In the genomic region with DNA sequence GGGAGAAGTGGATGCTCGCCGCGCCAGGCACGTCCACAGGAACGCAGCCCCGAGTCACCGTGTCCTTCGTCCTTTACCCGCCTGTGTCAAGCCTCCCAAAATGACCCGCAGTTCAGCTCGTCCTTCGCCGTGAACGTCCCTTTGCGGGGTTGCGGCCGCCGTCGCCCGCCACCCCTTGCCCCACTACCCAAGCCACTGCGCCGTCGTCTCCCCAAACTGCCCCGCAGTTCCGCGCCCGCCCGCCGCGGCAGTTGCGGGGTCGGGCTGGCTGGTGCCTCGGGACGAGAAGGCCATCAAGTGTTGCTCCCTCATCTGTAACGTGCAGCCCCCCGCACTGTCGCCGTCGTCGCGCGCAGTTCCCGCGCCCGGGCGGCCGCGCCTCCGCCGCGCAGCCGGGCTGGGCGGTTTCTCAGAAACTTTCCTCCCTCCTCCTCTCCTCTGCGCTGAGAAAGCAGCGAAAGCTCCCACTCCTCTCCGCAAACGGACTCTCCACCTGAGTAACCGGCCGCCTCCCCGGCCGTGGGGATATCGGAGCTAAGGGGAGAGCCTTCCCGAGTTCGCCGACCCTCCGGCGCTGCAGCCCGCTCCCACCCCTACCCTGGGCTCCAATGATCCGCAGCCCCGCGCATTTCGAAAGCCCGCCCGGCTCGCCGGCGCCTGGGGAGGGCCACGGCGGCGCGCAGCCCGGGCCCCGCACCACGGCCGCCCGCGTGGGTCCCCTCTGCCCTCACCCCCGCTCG, we compare ENCODE assay signal across 1 cellular context.
TF ChIP-seq lines count a peak whose summit lies in the region.

No MANE protein-coding gene starts in this region.

TF ChIP-seq in HepG2, 621 proteins besides CTCF, POLR2A, EP300 and RAD21 (continued from another document and continues in another):
- TF ChIP-seq CBX2 (IDR thresholded peaks at IDR 0.05; ENCODE audit: low read depth, low read length) (no peak), CBX2 (CRISPR knock-in tag; IDR thresholded peaks at IDR 0.05; ENCODE audit: low read depth) (no peak), YEATS2 (CRISPR knock-in tag; IDR thresholded peaks at IDR 0.05; ENCODE audit: borderline replicate concordance) (no peak), E2F5 (CRISPR knock-in tag; conservative IDR thresholded peaks at IDR 0.05) (peak; percentile 34; the same call in 1 of the 2 replicates), MAX (IDR thresholded peaks at IDR 0.05) (peak; percentile 64), CBFB (CRISPR knock-in tag; IDR thresholded peaks at IDR 0.05) (0 out of 2 replicates have a peak, but pooled peaks have one; percentile 29), PCBP1 (IDR thresholded peaks at IDR 0.05; ENCODE audit: borderline replicate concordance, low read depth, low read length) (peak; percentile 51), JUND (CRISPR knock-in tag; IDR thresholded peaks at IDR 0.05) (no peak), SAFB2 (CRISPR knock-in tag; IDR thresholded peaks at IDR 0.05; ENCODE audit: borderline replicate concordance, low read depth) (peak; percentile 62; the same call in 1 of the 2 replicates), ZNF644 (CRISPR knock-in tag; IDR thresholded peaks at IDR 0.05; ENCODE audit: low read depth) (no peak), STAT5B (CRISPR knock-in tag; IDR thresholded peaks at IDR 0.05) (no peak), MXI1 (IDR thresholded peaks at IDR 0.05; ENCODE audit: borderline replicate concordance, low read depth, low read length) (peak; percentile 55; the same call in 2 of the 3 replicates), ZNF841 (CRISPR knock-in tag; IDR thresholded peaks at IDR 0.05; ENCODE audit: borderline replicate concordance) (no peak), REXO4 (CRISPR knock-in tag; IDR thresholded peaks at IDR 0.05; ENCODE audit: borderline replicate concordance) (no peak), PHB2 (IDR thresholded peaks at IDR 0.05; ENCODE audit: partially characterized antibody) (no peak), SETDB1 (CRISPR knock-in tag; IDR thresholded peaks at IDR 0.05; ENCODE audit: borderline replicate concordance) (no peak), ZNF143 (CRISPR knock-in tag; IDR thresholded peaks at IDR 0.05) (no peak), ZNF350 (CRISPR knock-in tag; IDR thresholded peaks at IDR 0.05; ENCODE audit: borderline replicate concordance, low read depth) (no peak), ZNF468 (CRISPR knock-in tag; IDR thresholded peaks at IDR 0.05) (0 out of 2 replicates have a peak, but pooled peaks have one; percentile 60), ZGPAT (CRISPR knock-in tag; IDR thresholded peaks at IDR 0.05) (peak; percentile 34; the same call in 1 of the 2 replicates), HNRNPLL (IDR thresholded peaks at IDR 0.05; ENCODE audit: low read depth, low read length, poor library complexity, severe bottlenecking) (peak; percentile 71), CREB3 (CRISPR knock-in tag; IDR thresholded peaks at IDR 0.05) (0 out of 2 replicates have a peak, but pooled peaks have one; percentile 57), EZH2 (conservative IDR thresholded peaks at IDR 0.05; ENCODE audit: low read depth, low read length) (no peak), AGO1 (IDR thresholded peaks at IDR 0.05; ENCODE audit: low read depth, low read length, poor library complexity, severe bottlenecking) (peak; percentile 91), ZNF780A (CRISPR knock-in tag; IDR thresholded peaks at IDR 0.05) (no peak), ZNF296 (CRISPR knock-in tag; conservative IDR thresholded peaks at IDR 0.05) (no peak), RFXANK (CRISPR knock-in tag; IDR thresholded peaks at IDR 0.05) (no peak), SRF (IDR thresholded peaks at IDR 0.05; ENCODE audit: low read depth, low read length) (no peak), IRF9 (CRISPR knock-in tag; IDR thresholded peaks at IDR 0.05; ENCODE audit: borderline replicate concordance) (peak; percentile 46; the same call in 1 of the 2 replicates), LCORL (IDR thresholded peaks at IDR 0.05) (no peak), LCORL (CRISPR knock-in tag; IDR thresholded peaks at IDR 0.05) (no peak), CEBPZ (IDR thresholded peaks at IDR 0.05; ENCODE audit: low read length) (no peak), BCL3 (CRISPR knock-in tag; IDR thresholded peaks at IDR 0.05) (0 out of 2 replicates have a peak, but pooled peaks have one; percentile 34), AKAP8 (CRISPR knock-in tag; IDR thresholded peaks at IDR 0.05) (peak; percentile 72), ZNF343 (CRISPR knock-in tag; IDR thresholded peaks at IDR 0.05) (no peak), TFAP4 (IDR thresholded peaks at IDR 0.05; ENCODE audit: borderline replicate concordance, low read depth) (no peak), FOSL1 (CRISPR knock-in tag; IDR thresholded peaks at IDR 0.05; ENCODE audit: borderline replicate concordance) (no peak), NFIB (CRISPR knock-in tag; IDR thresholded peaks at IDR 0.05; ENCODE audit: borderline replicate concordance) (no peak)
- TF ChIP-seq, protein P1, sequence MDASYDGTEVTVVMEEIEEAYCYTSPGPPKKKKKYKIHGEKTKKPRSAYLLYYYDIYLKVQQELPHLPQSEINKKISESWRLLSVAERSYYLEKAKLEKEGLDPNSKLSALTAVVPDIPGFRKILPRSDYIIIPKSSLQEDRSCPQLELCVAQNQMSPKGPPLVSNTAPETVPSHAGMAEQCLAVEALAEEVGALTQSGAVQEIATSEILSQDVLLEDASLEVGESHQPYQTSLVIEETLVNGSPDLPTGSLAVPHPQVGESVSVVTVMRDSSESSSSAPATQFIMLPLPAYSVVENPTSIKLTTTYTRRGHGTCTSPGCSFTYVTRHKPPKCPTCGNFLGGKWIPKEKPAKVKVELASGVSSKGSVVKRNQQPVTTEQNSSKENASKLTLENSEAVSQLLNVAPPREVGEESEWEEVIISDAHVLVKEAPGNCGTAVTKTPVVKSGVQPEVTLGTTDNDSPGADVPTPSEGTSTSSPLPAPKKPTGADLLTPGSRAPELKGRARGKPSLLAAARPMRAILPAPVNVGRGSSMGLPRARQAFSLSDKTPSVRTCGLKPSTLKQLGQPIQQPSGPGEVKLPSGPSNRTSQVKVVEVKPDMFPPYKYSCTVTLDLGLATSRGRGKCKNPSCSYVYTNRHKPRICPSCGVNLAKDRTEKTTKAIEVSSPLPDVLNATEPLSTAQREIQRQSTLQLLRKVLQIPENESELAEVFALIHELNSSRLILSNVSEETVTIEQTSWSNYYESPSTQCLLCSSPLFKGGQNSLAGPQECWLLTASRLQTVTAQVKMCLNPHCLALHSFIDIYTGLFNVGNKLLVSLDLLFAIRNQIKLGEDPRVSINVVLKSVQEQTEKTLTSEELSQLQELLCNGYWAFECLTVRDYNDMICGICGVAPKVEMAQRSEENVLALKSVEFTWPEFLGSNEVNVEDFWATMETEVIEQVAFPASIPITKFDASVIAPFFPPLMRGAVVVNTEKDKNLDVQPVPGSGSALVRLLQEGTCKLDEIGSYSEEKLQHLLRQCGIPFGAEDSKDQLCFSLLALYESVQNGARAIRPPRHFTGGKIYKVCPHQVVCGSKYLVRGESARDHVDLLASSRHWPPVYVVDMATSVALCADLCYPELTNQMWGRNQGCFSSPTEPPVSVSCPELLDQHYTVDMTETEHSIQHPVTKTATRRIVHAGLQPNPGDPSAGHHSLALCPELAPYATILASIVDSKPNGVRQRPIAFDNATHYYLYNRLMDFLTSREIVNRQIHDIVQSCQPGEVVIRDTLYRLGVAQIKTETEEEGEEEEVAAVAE (CRISPR knock-in tag; IDR thresholded peaks at IDR 0.05; ENCODE audit: borderline replicate concordance): no peak
- TF ChIP-seq, protein P2, sequence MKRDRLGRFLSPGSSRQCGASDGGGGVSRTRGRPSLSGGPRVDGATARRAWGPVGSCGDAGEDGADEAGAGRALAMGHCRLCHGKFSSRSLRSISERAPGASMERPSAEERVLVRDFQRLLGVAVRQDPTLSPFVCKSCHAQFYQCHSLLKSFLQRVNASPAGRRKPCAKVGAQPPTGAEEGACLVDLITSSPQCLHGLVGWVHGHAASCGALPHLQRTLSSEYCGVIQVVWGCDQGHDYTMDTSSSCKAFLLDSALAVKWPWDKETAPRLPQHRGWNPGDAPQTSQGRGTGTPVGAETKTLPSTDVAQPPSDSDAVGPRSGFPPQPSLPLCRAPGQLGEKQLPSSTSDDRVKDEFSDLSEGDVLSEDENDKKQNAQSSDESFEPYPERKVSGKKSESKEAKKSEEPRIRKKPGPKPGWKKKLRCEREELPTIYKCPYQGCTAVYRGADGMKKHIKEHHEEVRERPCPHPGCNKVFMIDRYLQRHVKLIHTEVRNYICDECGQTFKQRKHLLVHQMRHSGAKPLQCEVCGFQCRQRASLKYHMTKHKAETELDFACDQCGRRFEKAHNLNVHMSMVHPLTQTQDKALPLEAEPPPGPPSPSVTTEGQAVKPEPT (CRISPR knock-in tag; IDR thresholded peaks at IDR 0.05; ENCODE audit: low read depth): peak; percentile 88; the same call in 1 of the 2 replicates
- TF ChIP-seq, protein P3, sequence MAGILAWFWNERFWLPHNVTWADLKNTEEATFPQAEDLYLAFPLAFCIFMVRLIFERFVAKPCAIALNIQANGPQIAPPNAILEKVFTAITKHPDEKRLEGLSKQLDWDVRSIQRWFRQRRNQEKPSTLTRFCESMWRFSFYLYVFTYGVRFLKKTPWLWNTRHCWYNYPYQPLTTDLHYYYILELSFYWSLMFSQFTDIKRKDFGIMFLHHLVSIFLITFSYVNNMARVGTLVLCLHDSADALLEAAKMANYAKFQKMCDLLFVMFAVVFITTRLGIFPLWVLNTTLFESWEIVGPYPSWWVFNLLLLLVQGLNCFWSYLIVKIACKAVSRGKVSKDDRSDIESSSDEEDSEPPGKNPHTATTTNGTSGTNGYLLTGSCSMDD (CRISPR knock-in tag; IDR thresholded peaks at IDR 0.05): no peak
